In genomic region chr1:61077676-61078521, GRCh38 we compare ENCODE assay signal across 8 cellular contexts. TPM values are rescaled to one million over a fixed set of nuclear protein-coding genes. Genes with fewer than 3 reads are reported as not detected.
DNase-seq lines count a peak whose midpoint lies in the region; ATAC-seq and TF ChIP-seq lines count a peak whose summit lies in the region.

No MANE protein-coding gene starts in this region.

- H3K9me2 ChIP-seq in SU-DHL-6 (replicated peaks; ENCODE audit: insufficient read depth, low read length): no peaks in the 10 kb centered on the region

- H3K27me3 ChIP-seq in SU-DHL-6 (ENCODE audit: low read length) (no peaks in the 10 kb centered on the region), heart left ventricle (no peaks in the 10 kb centered on the region), parathyroid adenoma (ENCODE audit: control insufficient read depth, insufficient read depth, low read length) (no peaks in the 10 kb centered on the region), tibial nerve (no peaks in the 10 kb centered on the region)

- H3K9ac ChIP-seq in SU-DHL-6 (ENCODE audit: low read length) (peak overlapping the region; percentile 49), parathyroid adenoma (no peak overlapping the region)

- TF ChIP-seq CTCF in SU-DHL-6 (IDR thresholded peaks at IDR 0.05; ENCODE audit: insufficient read depth, low read length, poor library complexity, severe bottlenecking): no peak
- TF ChIP-seq CTCF in heart left ventricle (IDR thresholded peaks at IDR 0.05): peak in 2 of 12 donors; percentile 8 to 15
- TF ChIP-seq CTCF in parathyroid adenoma (IDR thresholded peaks at IDR 0.05): no peak
- peak in 2 of 5 experiments; percentile 15 to 21 for TF ChIP-seq CTCF in tibial nerve (IDR thresholded peaks at IDR 0.05)

- H3K36me3 ChIP-seq in SU-DHL-6 (ENCODE audit: low read length): no peaks in the 10 kb centered on the region
- H3K36me3 ChIP-seq in heart left ventricle: no peaks in the 10 kb centered on the region
- H3K36me3 ChIP-seq in parathyroid adenoma (ENCODE audit: control insufficient read depth, insufficient read depth, low read length): no peaks in the 10 kb centered on the region
- H3K36me3 ChIP-seq in tibial nerve: no peaks in the 10 kb centered on the region

- H2AFZ ChIP-seq in SU-DHL-6 (ENCODE audit: low read depth, low read length, severe bottlenecking) (peak overlapping the region; percentile 94), parathyroid adenoma (peak overlapping the region; percentile 78)

- no peaks in the 10 kb centered on the region for H3K9me3 ChIP-seq in SU-DHL-6 (ENCODE audit: insufficient read depth, low read length)
- no peaks in the 10 kb centered on the region for H3K9me3 ChIP-seq in heart left ventricle
- no peaks in the 10 kb centered on the region for H3K9me3 ChIP-seq in parathyroid adenoma (ENCODE audit: control insufficient read depth, low read length)
- no peaks in the 10 kb centered on the region for H3K9me3 ChIP-seq in tibial nerve

- peak; percentile 59 for ATAC-seq in HG02678 (IDR thresholded peaks at IDR 0.05; ENCODE audit: unreplicated experiment)
- peak; percentile 82 to 86 (median 84) for ATAC-seq in heart left ventricle

- 1% methylated on average over 19 of the region's 19 CpGs for WGBS in heart left ventricle, 4 donors
- WGBS in tibial nerve, 2 donors: 1% methylated on average over 19 of the region's 19 CpGs

- peak; percentile 100 for DNase-seq in ELR (ENCODE audit: low read depth)
- peak; percentile 96 for DNase-seq in NCI-H128 (lab: John Stamatoyannopoulos, UW; ENCODE audit: unreplicated experiment)
- peak; percentile 99 for DNase-seq in amniotic epithelial cell (ENCODE audit: low read depth)
- peak; percentile 90 to 98 (median 96) for DNase-seq in heart left ventricle
- peak; percentile 91 to 97 for DNase-seq in tibial nerve (ENCODE audit: low spot score in 2 of 2)

- peak overlapping the region; percentile 92 for H3K27ac ChIP-seq in SU-DHL-6 (ENCODE audit: low read depth, low read length)
- H3K27ac ChIP-seq in heart left ventricle: peak overlapping the region; percentile 75 to 98 (median 94)
- H3K27ac ChIP-seq in parathyroid adenoma: peak overlapping the region; percentile 87
- H3K27ac ChIP-seq in tibial nerve: peak overlapping the region; percentile 69 to 98 (median 83)

- peaks cover 50% of the 10 kb centered on the region for H3F3A ChIP-seq in SU-DHL-6 (ENCODE audit: insufficient read depth)

- TF ChIP-seq POLR2A in heart left ventricle (IDR thresholded peaks at IDR 0.05) (peak in 1 of 2 donors; percentile 31), tibial nerve (IDR thresholded peaks at IDR 0.05) (peak in 1 of 2 donors; percentile 24)

- H3K79me2 ChIP-seq in SU-DHL-6 (ENCODE audit: insufficient read depth, low read length) (no peaks in the 10 kb centered on the region), parathyroid adenoma (no peaks in the 10 kb centered on the region)

- no peaks in the 10 kb centered on the region for H4K20me1 ChIP-seq in SU-DHL-6 (ENCODE audit: low read depth, low read length)

- intact Hi-C loops in heart left ventricle (cut with DNase I): loop anchor here in 8 of 10 donors (1.0 to 5.0 kb wide), 10 partner anchors 21 to 374 kb away; no protein-coding TSS in a partner anchor

- H3K4me3 ChIP-seq in SU-DHL-6 (ENCODE audit: insufficient read depth, low read length, poor library complexity, severe bottlenecking): peak overlapping the region; percentile 67
- peak overlapping the region; percentile 44 to 81 (median 64) for H3K4me3 ChIP-seq in heart left ventricle
- peak overlapping the region; percentile 79 for H3K4me3 ChIP-seq in parathyroid adenoma (ENCODE audit: low read depth, low read length)
- H3K4me3 ChIP-seq in tibial nerve: peak overlapping the region; percentile 42 to 67 (median 46)

- peak in 1 of 2 donors; percentile 74 for TF ChIP-seq EP300 in tibial nerve (IDR thresholded peaks at IDR 0.05)

- H3K4me1 ChIP-seq in heart left ventricle: peaks cover 12 to 47% (median 38%) of the 10 kb centered on the region in 12 donors
- H3K4me1 ChIP-seq in parathyroid adenoma: peaks cover 26% of the 10 kb centered on the region
- peaks cover 0 to 46% (median 30%) of the 10 kb centered on the region in 4 donors for H3K4me1 ChIP-seq in tibial nerve

- H3K4me2 ChIP-seq in SU-DHL-6 (ENCODE audit: low read depth, low read length, poor library complexity, severe bottlenecking) (peak overlapping the region; percentile 71), parathyroid adenoma (ENCODE audit: low read length) (peak overlapping the region; percentile 82)

RNA-seq across cellular contexts. Expression of gene NFIA, which starts 4.5 kb away (rescaled TPM):
- total RNA-seq in heart left ventricle (100 to 1,000 TPM in 2 of 9 donors, 10 to 100 TPM in 7; 76.6 to 121 (median 98.5) TPM), tibial nerve (10 to 100 TPM; 71.2 to 81.4 (median 75.7) TPM)
- polyA plus RNA-seq in heart left ventricle: 10 to 100 TPM; 12.7 to 24.3 TPM

Comparison
In these comparisons a context has a peak if more than half of its experiments do, and no peak if none do; other contexts are left out.
1. Peak in every context shown above with its lines: DNase-seq, ATAC-seq, H3K4me3 ChIP-seq and H3K27ac ChIP-seq.